Comparison of ENCODE assay signal across 15 cellular contexts in the genomic region with DNA sequence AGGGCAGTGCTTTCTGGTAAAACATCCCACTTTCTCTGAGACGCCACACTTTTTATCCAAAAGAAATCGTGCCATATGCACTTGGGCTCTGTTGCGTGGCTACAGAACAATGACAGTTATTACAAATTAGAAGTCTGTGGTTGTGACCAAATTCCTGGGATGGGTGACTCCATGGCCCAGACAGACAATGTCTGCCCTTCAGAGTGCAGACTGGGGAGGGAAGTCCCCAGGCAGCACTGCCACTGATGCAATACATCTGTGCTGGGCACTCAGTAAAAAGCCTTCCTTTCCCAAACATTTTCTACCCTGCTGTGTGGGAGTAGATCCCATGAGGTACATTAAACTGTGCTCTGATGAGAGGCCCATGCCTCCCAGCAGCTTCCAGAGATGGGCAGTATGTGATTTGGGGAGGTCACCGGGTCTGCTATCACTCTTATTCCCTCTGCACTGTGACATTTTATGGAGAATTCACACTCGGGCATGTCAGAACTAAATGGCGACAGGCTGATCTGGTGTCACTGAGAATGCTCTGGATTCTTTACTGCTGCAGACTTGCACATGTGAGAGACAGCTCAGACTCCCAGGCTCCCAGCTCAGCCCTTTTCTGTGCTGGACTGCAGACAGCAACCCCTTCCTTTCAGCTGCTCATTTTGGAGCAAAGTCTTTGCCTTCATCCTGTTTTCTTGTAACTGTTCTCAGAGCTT.
DNase-seq lines count a peak whose midpoint lies in the region; ATAC-seq, FAIRE-seq and TF ChIP-seq lines count a peak whose summit lies in the region.
"Had no signal": no experiment of that assay in that cellular context is flagged by ENCODE, and none has a peak within 500 bp of the region (broad histone marks: within the 10 kb centered on the region; RNA-seq: fewer than 3 reads in every experiment).

No MANE protein-coding gene starts in this region.

- H3K9me3 Mint-ChIP-seq in activated naive CD4-positive, alpha-beta T cell treated with anti-CD3 and anti-CD28 coated beads, Interleukin-2, amount 50 U/mL, for 72 hours: no peaks in the 10 kb centered on the region
- H3K9me3 Mint-ChIP-seq: activated B cell treated with CpG ODN at 0.5 μM for 24 hours; activated naive CD4-positive, alpha-beta T cell treated with anti-CD3 and anti-CD28 coated beads for 36 hours; central memory CD8-positive, alpha-beta T cell had no signal

- no peaks in the 10 kb centered on the region for H3K36me3 ChIP-seq in lung (ENCODE audit: control insufficient read depth in 2 of 2, insufficient read depth in 2 of 2, low read length in 2 of 2)

- no peak for TF ChIP-seq CTCF in fibroblast of mammary gland (conservative IDR thresholded peaks at IDR 0.05; ENCODE audit: control insufficient read depth, insufficient read depth, low read depth, low read length)
- no peak for TF ChIP-seq CTCF in lung (IDR thresholded peaks at IDR 0.05; ENCODE audit: control extremely low read depth, extremely low read depth)

- H3K36me3 Mint-ChIP-seq in activated naive CD4-positive, alpha-beta T cell treated with anti-CD3 and anti-CD28 coated beads, Interleukin-2, amount 50 U/mL, for 72 hours: no peaks in the 10 kb centered on the region
- H3K36me3 Mint-ChIP-seq: mesothelial cell of epicardium had no signal

- H3K27ac ChIP-seq in lung (ENCODE audit: low read depth in 1 of 2, low read length in 1 of 2): no peak overlapping the region
- H3K27ac ChIP-seq: parathyroid adenoma had no signal

- FAIRE-seq in RCC 7860 (lab: Jason Lieb, UNC): peak; percentile 90

- no peaks in the 10 kb centered on the region for H3K27me3 ChIP-seq in lung (ENCODE audit: control insufficient read depth, insufficient read depth)

- WGBS in lung, 2 donors: 74 to 91% methylated on average over 6 of the region's 6 CpGs

- peak; percentile 34 for ATAC-seq in lung (ENCODE audit: insufficient read depth, low FRiP score)
- ATAC-seq in esophagus mucosa: no peak
- no peak for ATAC-seq in activated naive CD4-positive, alpha-beta T cell treated with anti-CD3 and anti-CD28 coated beads, Interleukin-2, amount 50 U/mL, for 72 hours
- ATAC-seq in GM21717 (IDR thresholded peaks at IDR 0.05; ENCODE audit: unreplicated experiment): no peak

- H3K4me3 ChIP-seq in fibroblast of mammary gland (ENCODE audit: control insufficient read depth, low read depth, low read length): no peak overlapping the region
- no peak overlapping the region for H3K4me3 ChIP-seq in lung

- H3K9me3 ChIP-seq in lung (ENCODE audit: control insufficient read depth in 2 of 2, insufficient read depth in 1 of 2, low read length in 1 of 2): no peaks in the 10 kb centered on the region

- H3K27ac Mint-ChIP-seq in activated naive CD4-positive, alpha-beta T cell treated with anti-CD3 and anti-CD28 coated beads, Interleukin-2, amount 50 U/mL, for 72 hours: no peak overlapping the region
- H3K27ac Mint-ChIP-seq: activated B cell treated with CpG ODN at 0.5 μM for 24 hours; activated naive CD4-positive, alpha-beta T cell treated with anti-CD3 and anti-CD28 coated beads for 36 hours; mesothelial cell of epicardium had no signal

- peaks cover 0 to 8% of the 10 kb centered on the region in 2 donors for H3K4me1 ChIP-seq in lung (ENCODE audit: control insufficient read depth in 2 of 2, insufficient read depth in 2 of 2, low read length in 2 of 2)
- H3K4me1 ChIP-seq: parathyroid adenoma had no signal

- DNase-seq in AG20443 (ENCODE audit: low spot score) (peak; percentile 77), RCC 7860 (ENCODE audit: low spot score) (peak; percentile 93), fibroblast of mammary gland (ENCODE audit: low read depth) (peak; percentile 17), lung (ENCODE audit: low spot score) (no peak), hippocampal formation (lab: John Stamatoyannopoulos, UW) (no peak)
- DNase-seq in activated naive CD4-positive, alpha-beta T cell treated with anti-CD3 and anti-CD28 coated beads, Interleukin-2, amount 50 U/mL, for 72 hours (ENCODE audit: low spot score in 2 of 2): no peak
- DNase-seq: activated B cell treated with CpG ODN at 0.5 μM for 24 hours; activated naive CD4-positive, alpha-beta T cell treated with anti-CD3 and anti-CD28 coated beads for 36 hours; AML-193; DMS153 had no signal

Comparison
In these comparisons a context has a peak if more than half of its experiments do, and no peak if none do; other contexts are left out.
1. DNase-seq: peak in AG20443 (single experiment), RCC 7860 (single experiment) and fibroblast of mammary gland (single experiment); none in lung (single experiment), hippocampal formation (0 of 2) and activated naive CD4-positive, alpha-beta T cell treated with anti-CD3 and anti-CD28 coated beads, Interleukin-2, amount 50 U/mL, for 72 hours (0 of 2).